In genomic region chr3:63625161-63625560, GRCh38 we compare ENCODE assay signal across 1 cellular context.
TF ChIP-seq lines count a peak whose summit lies in the region.

No MANE protein-coding gene starts in this region.

TF ChIP-seq in GM23338, 12 proteins besides CTCF, POLR2A, EP300 and RAD21 (continued from another document):
- TF ChIP-seq ETS1 (IDR thresholded peaks at IDR 0.05), result no peak
- TF ChIP-seq REST (IDR thresholded peaks at IDR 0.05; ENCODE audit: unreplicated experiment), result no peak
- TF ChIP-seq EZH2phosphoT487 (IDR thresholded peaks at IDR 0.05; ENCODE audit: unreplicated experiment), result no peak
- no peak for TF ChIP-seq JUNB (IDR thresholded peaks at IDR 0.05; ENCODE audit: unreplicated experiment)
